ENCODE assay signal across 9 cellular contexts in the genomic region with DNA sequence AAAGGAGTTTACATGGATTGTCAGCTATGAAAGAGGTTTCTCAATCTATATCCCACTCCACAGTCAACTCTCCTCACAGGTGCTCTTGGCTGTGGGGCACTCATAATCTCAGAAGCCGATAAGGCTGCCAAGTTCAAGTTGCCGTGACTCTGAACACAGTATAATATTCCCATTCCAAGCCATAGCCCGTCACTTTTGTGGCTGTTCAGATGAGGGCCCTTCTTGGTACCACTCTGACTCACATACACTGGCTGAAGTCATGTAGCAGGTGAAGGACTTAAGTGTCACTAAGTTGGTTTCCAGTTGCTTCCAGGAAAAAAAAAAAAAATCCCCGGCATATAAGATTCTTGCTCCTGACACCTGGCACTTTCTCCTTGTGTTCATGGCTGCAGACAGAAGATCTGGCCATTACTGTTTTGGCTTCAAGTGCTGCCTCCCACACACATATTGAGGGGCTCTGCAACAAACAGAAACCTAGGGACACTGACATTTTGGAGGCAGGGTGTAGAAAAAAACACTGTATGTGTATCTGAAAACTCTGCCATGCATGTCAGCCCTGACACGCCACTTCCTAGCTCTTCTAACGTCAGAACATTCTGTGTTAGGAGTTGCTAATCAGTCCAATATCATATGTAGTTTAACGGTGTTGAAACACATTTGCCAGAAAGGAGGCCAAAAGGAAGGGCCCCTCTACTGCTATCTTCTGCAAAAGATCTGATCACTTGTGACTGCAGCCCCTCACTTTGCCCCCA.
DNase-seq lines count a peak whose midpoint lies in the region; ATAC-seq and TF ChIP-seq lines count a peak whose summit lies in the region.
"Had no signal": no experiment of that assay in that cellular context is flagged by ENCODE, and none has a peak within 500 bp of the region (broad histone marks: within the 10 kb centered on the region; RNA-seq: fewer than 3 reads in every experiment).

No MANE protein-coding gene starts in this region.

- 73 to 87% methylated on average over 7 of the region's 7 CpGs for WGBS in lung, 2 donors
- WGBS in mesenchymal stem cell = 95% methylated on average over 6 of the region's 7 CpGs
- 80 to 87% methylated on average over 7 of the region's 7 CpGs for WGBS in heart right ventricle, 2 donors

- no peak overlapping the region for H2BK120ac ChIP-seq in mesenchymal stem cell (ENCODE audit: low read depth, low read length)

- H3K79me1 ChIP-seq in mesenchymal stem cell (replicated peaks; ENCODE audit: low read length, poor library complexity, severe bottlenecking) = no peaks in the 10 kb centered on the region

- H2AK5ac ChIP-seq in mesenchymal stem cell (ENCODE audit: low read length, severe bottlenecking) = no peak overlapping the region

- no peak overlapping the region for H3K4ac ChIP-seq in mesenchymal stem cell (ENCODE audit: low read depth in 1 of 2, low read length in 2 of 2)

- POLR2A ChIA-PET in CD8-positive, alpha-beta memory T cell (lab: Charles Lee) = interaction anchor here (0.6 to 1.7 kb wide), 10 partner anchors 53 to 173 kb away, joined by 3 to 9 read pairs (median 4); no protein-coding TSS in a partner anchor
- POLR2A ChIA-PET in activated CD4-positive, alpha-beta memory T cell treated with anti-CD3 and anti-CD28 coated beads for 36 hours (lab: Charles Lee) = interaction anchor here (0.7 to 3.9 kb wide), 10 partner anchors 37 to 253 kb away, joined by 4 to 28 read pairs (median 5); no protein-coding TSS in a partner anchor

- no peaks in the 10 kb centered on the region for H3K9me3 ChIP-seq in CD8-positive, alpha-beta memory T cell (ENCODE audit: low read length)
- no peaks in the 10 kb centered on the region for H3K9me3 ChIP-seq in lung (ENCODE audit: control insufficient read depth in 2 of 2, insufficient read depth in 1 of 2, low read length in 1 of 2)
- no peaks in the 10 kb centered on the region for H3K9me3 ChIP-seq in mesenchymal stem cell (ENCODE audit: control insufficient read depth, low read length)
- no peaks in the 10 kb centered on the region for H3K9me3 ChIP-seq in mucosa of descending colon
- H3K9me3 ChIP-seq in heart right ventricle = no peaks in the 10 kb centered on the region

- no peak overlapping the region for H2AFZ ChIP-seq in mesenchymal stem cell (ENCODE audit: low read depth, low read length)

- peaks cover 30% of the 10 kb centered on the region for H3K4me1 ChIP-seq in CD8-positive, alpha-beta memory T cell (ENCODE audit: insufficient read depth, low read length)
- H3K4me1 ChIP-seq in lung (ENCODE audit: control insufficient read depth in 2 of 2, insufficient read depth in 2 of 2, low read length in 2 of 2) (peaks cover 1 to 3% of the 10 kb centered on the region in 2 donors), mesenchymal stem cell (ENCODE audit: control insufficient read depth, insufficient read depth, low read depth, low read length) (no peaks in the 10 kb centered on the region), mucosa of descending colon (ENCODE audit: low read depth) (no peaks in the 10 kb centered on the region), heart right ventricle (peaks cover 0 to 11% (median 4%) of the 10 kb centered on the region in 9 donors)

- ATAC-seq in GM19035 (IDR thresholded peaks at IDR 0.05; ENCODE audit: unreplicated experiment) (peak; percentile 28), lung (ENCODE audit: insufficient read depth, low FRiP score) (peak; percentile 81), mucosa of descending colon (no peak), heart right ventricle (no peak)

- H3K27me3 Mint-ChIP-seq in CD8-positive, alpha-beta memory T cell = peaks cover 0 to 2% of the 10 kb centered on the region in 2 donors
- no peaks in the 10 kb centered on the region for H3K27me3 Mint-ChIP-seq in activated CD4-positive, alpha-beta memory T cell treated with anti-CD3 and anti-CD28 coated beads for 36 hours

- H3K23ac ChIP-seq in mesenchymal stem cell (ENCODE audit: low read length in 2 of 2) = no peak overlapping the region

- DNase-seq in CD8-positive, alpha-beta memory T cell = peak in 1 of 5 donors; percentile 7
- no peak for DNase-seq in activated CD4-positive, alpha-beta memory T cell treated with anti-CD3 and anti-CD28 coated beads for 36 hours
- DNase-seq in lung (ENCODE audit: low spot score) (peak; percentile 69), mesenchymal stem cell (no peak), mucosa of descending colon (no peak), Ammon's horn (ENCODE audit: low spot score) (no peak), heart right ventricle (no peak)
- DNase-seq: retina had no signal

- H3K27ac Mint-ChIP-seq in CD8-positive, alpha-beta memory T cell = peak overlapping the region; percentile 79 to 98 (median 94)
- H3K27ac Mint-ChIP-seq in activated CD4-positive, alpha-beta memory T cell treated with anti-CD3 and anti-CD28 coated beads for 36 hours = peak overlapping the region; percentile 87

- no peak for TF ChIP-seq CTCF in lung (IDR thresholded peaks at IDR 0.05; ENCODE audit: control extremely low read depth, extremely low read depth)
- no peak for TF ChIP-seq CTCF in mucosa of descending colon (IDR thresholded peaks at IDR 0.05)
- no peak for TF ChIP-seq CTCF in heart right ventricle (IDR thresholded peaks at IDR 0.05)

- H3K14ac ChIP-seq in mesenchymal stem cell (ENCODE audit: low read length in 2 of 2) = no peak overlapping the region

- H2BK5ac ChIP-seq in mesenchymal stem cell (ENCODE audit: low read depth, low read length, poor library complexity, severe bottlenecking) = no peak overlapping the region

- CTCF ChIA-PET in CD8-positive, alpha-beta memory T cell (lab: Charles Lee) = interaction anchor here (0.6 to 2.9 kb wide), 6 partner anchors 8 to 268 kb away, joined by 3 to 14 read pairs (median 4); no protein-coding TSS in a partner anchor
- CTCF ChIA-PET in activated CD4-positive, alpha-beta memory T cell treated with anti-CD3 and anti-CD28 coated beads for 36 hours (lab: Charles Lee) = interaction anchor here (1.0 to 2.7 kb wide), 11 partner anchors 11 to 268 kb away, joined by 3 to 20 read pairs (median 5); no protein-coding TSS in a partner anchor

- H2BK12ac ChIP-seq in mesenchymal stem cell (ENCODE audit: low read length in 2 of 2) = no peak overlapping the region

- no peak overlapping the region for H3K18ac ChIP-seq in mesenchymal stem cell (ENCODE audit: low read depth in 1 of 2, low read length in 2 of 2)

- no peaks in the 10 kb centered on the region for H3K36me3 Mint-ChIP-seq in CD8-positive, alpha-beta memory T cell
- H3K36me3 Mint-ChIP-seq in activated CD4-positive, alpha-beta memory T cell treated with anti-CD3 and anti-CD28 coated beads for 36 hours = no peaks in the 10 kb centered on the region

- H3K4me3 ChIP-seq in CD8-positive, alpha-beta memory T cell (ENCODE audit: low read length) = no peak overlapping the region
- H3K4me3 ChIP-seq in lung (no peak overlapping the region), mesenchymal stem cell (ENCODE audit: insufficient read depth in 1 of 2, low read depth in 1 of 2, low read length in 2 of 2) (no peak overlapping the region), mucosa of descending colon (no peak overlapping the region), heart right ventricle (no peak overlapping the region)

- intact Hi-C loops in activated CD4-positive, alpha-beta memory T cell treated with anti-CD3 and anti-CD28 coated beads for 36 hours (cut with micrococcal nuclease) = loop anchor here (1.0 kb wide), 1 partner anchor 268 kb away; no protein-coding TSS in a partner anchor
- intact Hi-C loops in mucosa of descending colon (cut with DNase I, micrococcal nuclease) (no loop called here), heart right ventricle (cut with DNase I) (no loop called here)

- peaks cover 46 to 55% (median 53%) of the 10 kb centered on the region in 3 donors for H3K4me1 Mint-ChIP-seq in CD8-positive, alpha-beta memory T cell
- peaks cover 60% of the 10 kb centered on the region for H3K4me1 Mint-ChIP-seq in activated CD4-positive, alpha-beta memory T cell treated with anti-CD3 and anti-CD28 coated beads for 36 hours (ENCODE audit: low read depth)

- no peak overlapping the region for H3K4me2 ChIP-seq in mesenchymal stem cell (ENCODE audit: low read length, poor library complexity, severe bottlenecking)

- H4K91ac ChIP-seq in mesenchymal stem cell (ENCODE audit: low read length) = no peak overlapping the region

- H3K27ac ChIP-seq in CD8-positive, alpha-beta memory T cell (ENCODE audit: low read depth, low read length) = peak overlapping the region; percentile 43
- H3K27ac ChIP-seq in lung (ENCODE audit: low read depth in 1 of 2, low read length in 1 of 2) (peak overlapping the region in 1 of 2 donors; percentile 15), mesenchymal stem cell (ENCODE audit: low read length, poor library complexity, severe bottlenecking) (no peak overlapping the region), heart right ventricle (no peak overlapping the region)

- no peaks in the 10 kb centered on the region for H3K9me3 Mint-ChIP-seq in CD8-positive, alpha-beta memory T cell
- H3K9me3 Mint-ChIP-seq in activated CD4-positive, alpha-beta memory T cell treated with anti-CD3 and anti-CD28 coated beads for 36 hours = no peaks in the 10 kb centered on the region

- no peaks in the 10 kb centered on the region for H3K27me3 ChIP-seq in CD8-positive, alpha-beta memory T cell (ENCODE audit: insufficient read depth, low read length, poor library complexity, severe bottlenecking)
- H3K27me3 ChIP-seq in lung (ENCODE audit: control insufficient read depth, insufficient read depth) (no peaks in the 10 kb centered on the region), mesenchymal stem cell (ENCODE audit: control insufficient read depth in 1 of 2, insufficient read depth in 1 of 2, low read length in 2 of 2) (peaks cover 0 to 3% of the 10 kb centered on the region in 2 experiments), heart right ventricle (no peaks in the 10 kb centered on the region)

- H3K9ac ChIP-seq in mesenchymal stem cell (ENCODE audit: low read length) = no peak overlapping the region

- H3K36me3 ChIP-seq in CD8-positive, alpha-beta memory T cell (ENCODE audit: insufficient read depth, low read length) = no peaks in the 10 kb centered on the region
- H3K36me3 ChIP-seq in lung (ENCODE audit: control insufficient read depth in 2 of 2, insufficient read depth in 2 of 2, low read length in 2 of 2) = no peaks in the 10 kb centered on the region
- H3K36me3 ChIP-seq in mesenchymal stem cell (ENCODE audit: control insufficient read depth in 1 of 2, insufficient read depth in 2 of 2, low read depth in 1 of 2, low read length in 2 of 2) = no peaks in the 10 kb centered on the region
- H3K36me3 ChIP-seq in mucosa of descending colon (ENCODE audit: low read depth) = no peaks in the 10 kb centered on the region
- H3K36me3 ChIP-seq in heart right ventricle = no peaks in the 10 kb centered on the region

- no peak overlapping the region for H2BK15ac ChIP-seq in mesenchymal stem cell (ENCODE audit: low read depth, poor library complexity, severe bottlenecking)

- no peak overlapping the region for H4K8ac ChIP-seq in mesenchymal stem cell (ENCODE audit: low read length)

- peak overlapping the region; percentile 68 to 90 (median 82) for H3K4me3 Mint-ChIP-seq in CD8-positive, alpha-beta memory T cell
- H3K4me3 Mint-ChIP-seq in activated CD4-positive, alpha-beta memory T cell treated with anti-CD3 and anti-CD28 coated beads for 36 hours = peak overlapping the region; percentile 54

Comparison
In these comparisons a context has a peak if more than half of its experiments do, and no peak if none do; other contexts are left out.
1. ATAC-seq: peak in GM19035 (single experiment) and lung (single experiment); none in mucosa of descending colon (single experiment) and heart right ventricle (0 of 8).